Comparison of ENCODE assay signal across 8 cellular contexts in genomic region chr2:25376750-25377621, GRCh38. TPM values are rescaled to one million over a fixed set of nuclear protein-coding genes. Genes with fewer than 3 reads are reported as not detected.
DNase-seq lines count a peak whose midpoint lies in the region; ATAC-seq and TF ChIP-seq lines count a peak whose summit lies in the region.

No MANE protein-coding gene starts in this region.

- H3K27ac Mint-ChIP-seq in activated naive CD8-positive, alpha-beta T cell treated with anti-CD3 and anti-CD28 coated beads for 36 hours, result peak overlapping the region; percentile 99

- peaks cover 36% of the 10 kb centered on the region for H3K4me1 Mint-ChIP-seq in activated naive CD8-positive, alpha-beta T cell treated with anti-CD3 and anti-CD28 coated beads for 36 hours

- H3K36me3 Mint-ChIP-seq in activated naive CD8-positive, alpha-beta T cell treated with anti-CD3 and anti-CD28 coated beads for 36 hours, result peaks cover 11% of the 10 kb centered on the region

- peak; percentile 86 for DNase-seq in NCI-H1105 (lab: John Stamatoyannopoulos, UW)
- DNase-seq in SKM-1 (lab: John Stamatoyannopoulos, UW; ENCODE audit: unreplicated experiment), result peak; percentile 69
- DNase-seq in activated naive CD8-positive, alpha-beta T cell treated with anti-CD3 and anti-CD28 coated beads for 36 hours, result peak; percentile 99
- peak; percentile 91 for DNase-seq in Right ventricle myocardium superior
- peak; percentile 81 for DNase-seq in pons (ENCODE audit: low spot score)
- peak; percentile 91 for DNase-seq in transverse colon

- peak overlapping the region; percentile 82 for H3K4me3 Mint-ChIP-seq in activated naive CD8-positive, alpha-beta T cell treated with anti-CD3 and anti-CD28 coated beads for 36 hours

- TF ChIP-seq CTCF in GM12875 (IDR thresholded peaks at IDR 0.05; ENCODE audit: borderline replicate concordance, insufficient read depth, low read depth, low read length) (peak; percentile 99), transverse colon (IDR thresholded peaks at IDR 0.05) (peak; percentile 53 to 97 (median 89))

- no peaks in the 10 kb centered on the region for H3K9me3 ChIP-seq in transverse colon

- H3K9me3 Mint-ChIP-seq in activated naive CD8-positive, alpha-beta T cell treated with anti-CD3 and anti-CD28 coated beads for 36 hours, result peaks cover 2% of the 10 kb centered on the region

- intact Hi-C loops in Right ventricle myocardium superior (cut with DNase I), result loop anchor here (10.0 kb wide), 1 partner anchor 148 kb away; no protein-coding TSS in a partner anchor
- intact Hi-C loops in transverse colon (cut with DNase I; ENCODE audit: low total_unique reads), result loop anchor here (2.0 kb wide), 1 partner anchor 34 kb away; no protein-coding TSS in a partner anchor

- ATAC-seq in HG02759 (IDR thresholded peaks at IDR 0.05; ENCODE audit: unreplicated experiment) (peak; percentile 97), Right ventricle myocardium superior (ENCODE audit: poor library complexity) (peak; percentile 99)

- in situ Hi-C loops in transverse colon (cut with MboI; ENCODE audit: low pct_ligation_motif_present in 1 of 4, low pct_unique_long_range_greater_than_20kb in 1 of 4, low sequenced_read_pairs in 3 of 4), result no loop called here

- TF ChIP-seq EP300 in transverse colon (IDR thresholded peaks at IDR 0.05; ENCODE audit: low read depth), result no peak

- WGBS in transverse colon (ENCODE audit: low coverage in 1 of 2), 2 donors, result 13% methylated on average over 43 of the region's 52 CpGs; no CpG with 5 or more reads in 1 of the 2 donors

- peaks cover 6 to 20% (median 13%) of the 10 kb centered on the region in 4 donors for H3K4me1 ChIP-seq in transverse colon

- H3K4me3 ChIP-seq in GM12875 (ENCODE audit: low read depth, low read length) (no peak overlapping the region), transverse colon (peak overlapping the region in 1 of 4 donors; percentile 10)

- H3K27ac ChIP-seq in transverse colon, result peak overlapping the region; percentile 45 to 60 (median 52)

- TF ChIP-seq POLR2A in transverse colon (IDR thresholded peaks at IDR 0.05), result no peak

- no peaks in the 10 kb centered on the region for H3K27me3 Mint-ChIP-seq in activated naive CD8-positive, alpha-beta T cell treated with anti-CD3 and anti-CD28 coated beads for 36 hours

- H3K36me3 ChIP-seq in transverse colon, result no peaks in the 10 kb centered on the region

- no peaks in the 10 kb centered on the region for H3K27me3 ChIP-seq in transverse colon

RNA-seq across cellular contexts. Expression of gene DNMT3A, which starts 35.3 kb away (rescaled TPM):
- total RNA-seq in activated naive CD8-positive, alpha-beta T cell treated with anti-CD3 and anti-CD28 coated beads for 36 hours, result 10 to 100 TPM; 90.7 to 92.2 TPM
- 20.2 TPM for total RNA-seq in Right ventricle myocardium superior
- total RNA-seq in transverse colon, result 10 to 100 TPM; 16.1 to 33.7 (median 21.0) TPM
